ENCODE assay signal across 21 cellular contexts in the genomic region with DNA sequence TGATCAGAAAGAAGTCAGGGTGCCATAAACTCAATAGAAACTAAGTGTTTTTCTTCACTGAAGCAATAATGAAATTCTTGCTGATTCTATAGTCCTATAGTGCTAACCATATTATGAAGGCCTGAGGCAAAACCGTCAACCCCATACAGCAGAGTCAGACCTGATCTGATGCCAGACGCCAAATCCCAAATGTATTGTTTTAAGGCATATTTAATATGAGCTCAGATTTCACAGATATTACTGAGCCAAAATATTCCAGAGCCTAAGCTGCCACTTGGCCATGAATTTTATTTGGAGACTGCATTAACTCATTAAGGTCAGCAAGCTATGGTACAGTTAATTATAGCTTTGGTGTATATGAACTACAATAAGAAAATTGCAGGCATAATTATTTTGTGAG. TPM values are rescaled to one million over a fixed set of nuclear protein-coding genes. Genes with fewer than 3 reads are reported as not detected.
"Had no signal": no experiment of that assay in that cellular context is flagged by ENCODE, and none has a peak within 500 bp of the region (broad histone marks: within the 10 kb centered on the region; RNA-seq: fewer than 3 reads in every experiment).

No MANE protein-coding gene starts in this region.

- H3K4me1 ChIP-seq: foreskin keratinocyte, left ventricle myocardium inferior, neural progenitor cell, right lobe of liver, transverse colon had no signal

- H2AFZ ChIP-seq: neural progenitor cell had no signal

- H3K4me2 ChIP-seq: neural progenitor cell, smooth muscle cell had no signal

- H3K4me3 ChIP-seq: left ventricle myocardium inferior, neural progenitor cell, right lobe of liver, smooth muscle cell, transverse colon had no signal

- H3K9ac ChIP-seq: neural progenitor cell had no signal

- DNase-seq: activated naive CD4-positive, alpha-beta T cell treated with anti-CD3 and anti-CD28 coated beads for 36 hours; activated naive CD8-positive, alpha-beta T cell treated with anti-CD3 and anti-CD28 coated beads, Interleukin-2, amount 50 U/mL, for 24 hours; activated T-cell treated with anti-CD3 and anti-CD28 coated beads for 4 hours; aorta; cerebellar nuclear complex; effector memory CD4-positive, alpha-beta T cell; foreskin keratinocyte; glutamatergic neuron; hypothalamus; kidney; left ventricle myocardium inferior; naive B cell; right lobe of liver; stimulated activated CD4-positive, alpha-beta T cell treated with anti-CD3 and anti-CD28 coated beads, Interleukin-4, amount 100 ng/mL, for 4 hours; stimulated activated CD8-positive, alpha-beta memory T cell treated with anti-CD3 and anti-CD28 coated beads, Interleukin-4, amount 100 ng/mL, for 48 hours; stimulated activated naive CD8-positive, alpha-beta T cell treated with anti-CD3 and anti-CD28 coated beads, Interleukin-15, Interleukin-2, amounts not matched to agents 100 U/mL and 50 U/mL, for 24 hours; transverse colon had no signal

- H3K27me3 ChIP-seq: neural progenitor cell, right lobe of liver, transverse colon had no signal

- H3K9me3 ChIP-seq: left ventricle myocardium inferior, right lobe of liver, transverse colon had no signal

- ATAC-seq: activated CD4-positive, CD25-positive, alpha-beta regulatory T cell treated with anti-CD3 and anti-CD28 coated beads, Interleukin-2, amount 50 U/mL, for 24 hours; activated naive CD8-positive, alpha-beta T cell treated with anti-CD3 and anti-CD28 coated beads, Interleukin-2, amount 50 U/mL, for 24 hours; activated T-helper 17 cell treated with anti-CD3 and anti-CD28 coated beads, Interleukin-2, amount 50 U/mL, for 72 hours; foreskin keratinocyte; right lobe of liver; stimulated activated naive CD8-positive, alpha-beta T cell treated with anti-CD3 and anti-CD28 coated beads, Interleukin-15, Interleukin-2, amounts not matched to agents 100 U/mL and 50 U/mL, for 24 hours had no signal

- H3K27ac ChIP-seq: foreskin keratinocyte, left ventricle myocardium inferior, neural progenitor cell, right lobe of liver, transverse colon had no signal

- H3K36me3 ChIP-seq: left ventricle myocardium inferior, neural progenitor cell, right lobe of liver, transverse colon had no signal

RNA-seq across cellular contexts. Expression of a gene that starts 53.4 kb away (rescaled TPM):
- polyA plus RNA-seq: aorta, foreskin keratinocyte, smooth muscle cell had no signal
